14 cellular contexts compared by ENCODE assay signal in the genomic region with DNA sequence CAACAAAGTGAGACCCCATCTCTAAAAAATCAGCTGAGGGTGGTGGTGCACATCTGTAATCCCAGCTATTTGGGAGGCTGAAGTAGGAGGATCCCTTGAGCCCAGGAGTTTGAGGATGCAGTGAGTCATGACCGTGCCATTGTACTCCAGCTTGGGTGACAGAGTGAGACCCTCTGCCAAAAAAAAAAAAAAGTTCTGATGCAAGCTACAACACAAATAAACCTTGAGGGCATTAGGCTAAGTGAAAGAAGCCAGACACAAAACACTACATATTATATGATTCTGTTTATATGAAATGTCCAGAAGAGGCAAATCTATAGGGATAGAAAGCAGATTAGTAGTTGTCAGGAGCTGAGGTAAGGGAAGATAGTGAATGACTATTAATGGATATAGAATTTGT. TPM values are rescaled to one million over a fixed set of nuclear protein-coding genes. Genes with fewer than 3 reads are reported as not detected.
DNase-seq lines count a peak whose midpoint lies in the region; ATAC-seq and TF ChIP-seq lines count a peak whose summit lies in the region.
"Had no signal": no experiment of that assay in that cellular context is flagged by ENCODE, and none has a peak within 500 bp of the region (broad histone marks: within the 10 kb centered on the region; RNA-seq: fewer than 3 reads in every experiment).

No MANE protein-coding gene starts in this region.

- H3K4me3 Mint-ChIP-seq in activated T-cell treated with anti-CD3 and anti-CD28 coated beads, Interleukin-2, amount 50 U/mL, for 24 hours, result peak overlapping the region; percentile 9
- H3K4me3 Mint-ChIP-seq in osteocyte (ENCODE audit: unreplicated experiment), result no peak overlapping the region
- H3K4me3 Mint-ChIP-seq: stimulated activated memory B cell treated with anti-CD40 and anti-IgM and Interleukin-4, amounts not matched to agents 10 μg/mL and 1 μg/mL and 100 μg/mL, for 72 hours had no signal

- peaks cover 92% of the 10 kb centered on the region for H3K36me3 Mint-ChIP-seq in activated T-cell treated with anti-CD3 and anti-CD28 coated beads, Interleukin-2, amount 50 U/mL, for 24 hours (ENCODE audit: low read depth)
- H3K36me3 Mint-ChIP-seq in osteocyte (ENCODE audit: unreplicated experiment), result peaks cover 21% of the 10 kb centered on the region

- H3K27ac Mint-ChIP-seq in activated T-cell treated with anti-CD3 and anti-CD28 coated beads, Interleukin-2, amount 50 U/mL, for 24 hours, result peak overlapping the region; percentile 77
- peak overlapping the region; percentile 54 for H3K27ac Mint-ChIP-seq in osteocyte (ENCODE audit: unreplicated experiment)

- H3K4me1 Mint-ChIP-seq in activated T-cell treated with anti-CD3 and anti-CD28 coated beads, Interleukin-2, amount 50 U/mL, for 24 hours (ENCODE audit: low read depth), result peaks cover 94% of the 10 kb centered on the region
- peaks cover 74% of the 10 kb centered on the region for H3K4me1 Mint-ChIP-seq in osteocyte (ENCODE audit: unreplicated experiment)

- DNase-seq in activated T-cell treated with anti-CD3 and anti-CD28 coated beads, Interleukin-2, amount 50 U/mL, for 24 hours, result no peak
- no peak for DNase-seq in activated T-cell treated with anti-CD3 and anti-CD28 coated beads, Interleukin-2, amount 50 U/mL, for 1 hour
- peak; percentile 64 for DNase-seq in MG63
- DNase-seq in cardiac fibroblast (ENCODE audit: low read depth in 2 of 2), result peak; percentile 52 to 72
- no peak for DNase-seq in osteocyte (ENCODE audit: extremely low spot score, unreplicated experiment)
- DNase-seq in NOMO-1 treated with dmso at 0.1 percent for 144 hours (lab: John Stamatoyannopoulos, UW; ENCODE audit: unreplicated experiment), result no peak
- DNase-seq: NCI-H1105 treated with DMSO at 0.1 percent for 48 hours; NK-92 treated with Interleukin-12 subunit alpha and Interleukin-12 subunit beta, amount 100 ng/mL, for 24 hours; Right ventricle myocardium superior had no signal

- no peaks in the 10 kb centered on the region for H3K9me3 ChIP-seq in MG63
- H3K9me3 ChIP-seq: gastroesophageal sphincter had no signal

- peaks cover 51% of the 10 kb centered on the region for H3K36me3 ChIP-seq in MG63

- TF ChIP-seq CTCF in cardiac fibroblast (IDR thresholded peaks at IDR 0.05; ENCODE audit: low read depth, low read length), result no peak
- no peak for TF ChIP-seq CTCF in osteocyte (IDR thresholded peaks at IDR 0.05)

- H3K4me3 ChIP-seq in MG63 (no peak overlapping the region), cardiac fibroblast (replicated peaks in 1 of 2; ENCODE audit: low read depth in 2 of 2, low read length in 2 of 2) (no peak overlapping the region)
- H3K4me3 ChIP-seq: gastroesophageal sphincter had no signal

- H3K27me3 Mint-ChIP-seq in activated T-cell treated with anti-CD3 and anti-CD28 coated beads, Interleukin-2, amount 50 U/mL, for 24 hours, result no peaks in the 10 kb centered on the region
- no peaks in the 10 kb centered on the region for H3K27me3 Mint-ChIP-seq in osteocyte (ENCODE audit: unreplicated experiment)
- H3K27me3 Mint-ChIP-seq: stimulated activated memory B cell treated with anti-CD40 and anti-IgM and Interleukin-4, amounts not matched to agents 10 μg/mL and 1 μg/mL and 100 μg/mL, for 72 hours had no signal

- H3K9me3 Mint-ChIP-seq in activated T-cell treated with anti-CD3 and anti-CD28 coated beads, Interleukin-2, amount 50 U/mL, for 24 hours, result no peaks in the 10 kb centered on the region
- no peaks in the 10 kb centered on the region for H3K9me3 Mint-ChIP-seq in osteocyte (ENCODE audit: unreplicated experiment)
- H3K9me3 Mint-ChIP-seq: stimulated activated memory B cell treated with anti-CD40 and anti-IgM and Interleukin-4, amounts not matched to agents 10 μg/mL and 1 μg/mL and 100 μg/mL, for 72 hours had no signal

- no peaks in the 10 kb centered on the region for H3K27me3 ChIP-seq in MG63
- H3K27me3 ChIP-seq: gastroesophageal sphincter had no signal

- ATAC-seq in HG02973 (IDR thresholded peaks at IDR 0.05; ENCODE audit: unreplicated experiment) (no peak), HG03025 (IDR thresholded peaks at IDR 0.05; ENCODE audit: low FRiP score, unreplicated experiment) (no peak)
- ATAC-seq: gastroesophageal sphincter; sciatic nerve; stimulated activated memory B cell treated with anti-CD40 and anti-IgM and Interleukin-4, amounts not matched to agents 10 μg/mL and 1 μg/mL and 100 μg/mL, for 72 hours had no signal

RNA-seq across cellular contexts. Expression of a gene that starts 13.0 kb away (rescaled TPM):
- total RNA-seq in MG63 (2014; rRNA removed; shearing (Covaris generic); ENCODE audit: low replicate concordance), result 598 and 683 TPM in 2 replicates
- 296 and 307 TPM in 2 replicates for total RNA-seq in osteocyte

Comparison
In these comparisons a context has a peak if more than half of its experiments do, and no peak if none do; other contexts are left out.
1. DNase-seq: peak in MG63 (single experiment) and cardiac fibroblast (2 of 2); none in activated T-cell treated with anti-CD3 and anti-CD28 coated beads, Interleukin-2, amount 50 U/mL, for 24 hours (single experiment), activated T-cell treated with anti-CD3 and anti-CD28 coated beads, Interleukin-2, amount 50 U/mL, for 1 hour (single experiment), osteocyte (single experiment) and NOMO-1 treated with dmso at 0.1 percent for 144 hours (single experiment).